Comparison of ENCODE assay signal across 31 cellular contexts in the genomic region with DNA sequence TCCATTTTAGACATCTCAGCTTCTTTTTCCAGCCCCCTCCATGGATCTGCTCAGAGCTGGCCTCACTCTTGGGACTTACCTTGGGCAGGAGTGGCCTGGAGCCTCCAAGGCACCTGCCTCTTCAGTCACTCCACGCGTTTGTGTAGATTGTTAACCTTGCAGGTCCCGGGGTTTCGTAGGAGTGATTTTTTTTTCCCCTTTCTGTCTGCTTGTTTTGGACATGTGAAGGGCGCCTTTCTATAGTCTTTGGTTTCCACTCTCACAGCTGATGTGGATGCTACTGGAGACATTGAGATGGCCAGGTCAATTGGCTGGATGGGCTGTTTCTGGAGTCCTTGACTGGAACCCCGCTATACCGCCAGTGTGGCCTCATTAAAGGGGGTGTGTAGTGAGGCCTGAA. TPM values are rescaled to one million over a fixed set of nuclear protein-coding genes. Genes with fewer than 3 reads are reported as not detected.
DNase-seq lines count a peak whose midpoint lies in the region; ATAC-seq, FAIRE-seq and TF ChIP-seq lines count a peak whose summit lies in the region.
"Had no signal": no experiment of that assay in that cellular context is flagged by ENCODE, and none has a peak within 500 bp of the region (broad histone marks: within the 10 kb centered on the region; RNA-seq: fewer than 3 reads in every experiment).

No MANE protein-coding gene starts in this region.

- H3K27me3 Mint-ChIP-seq in CD4-positive, CD25-positive, alpha-beta regulatory T cell: peaks cover 15% of the 10 kb centered on the region
- peaks cover 6% of the 10 kb centered on the region for H3K27me3 Mint-ChIP-seq in CD8-positive, alpha-beta T cell (ENCODE audit: low read depth)
- peaks cover 12% of the 10 kb centered on the region for H3K27me3 Mint-ChIP-seq in nephron (ENCODE audit: low read depth)

- no peak overlapping the region for H3K4me2 ChIP-seq in K562 (ENCODE audit: insufficient read depth, low read length)
- H3K4me2 ChIP-seq: PC-9 had no signal

- in situ Hi-C loops in K562 (cut with MboI): no loop called here

- no peaks in the 10 kb centered on the region for H3K27me3 ChIP-seq in CD4-positive, CD25-positive, alpha-beta regulatory T cell (ENCODE audit: control insufficient read depth, insufficient read depth, low read length)
- H3K27me3 ChIP-seq in CD8-positive, alpha-beta T cell (ENCODE audit: insufficient read depth, low read length): no peaks in the 10 kb centered on the region
- H3K27me3 ChIP-seq in K562 (ENCODE audit: control insufficient read depth in 2 of 2, insufficient read depth in 2 of 2, low read length in 2 of 2) (peaks cover 10 to 14% of the 10 kb centered on the region in 2 experiments; a peak in 4 of 5 replicates), left lung (no peaks in the 10 kb centered on the region)
- H3K27me3 ChIP-seq: upper lobe of left lung had no signal

- TF ChIP-seq EP300 in K562 (IDR thresholded peaks at IDR 0.05; ENCODE audit: low read length): no peak

- H3K9me3 Mint-ChIP-seq in CD4-positive, CD25-positive, alpha-beta regulatory T cell: peaks cover 0 to 3% (median 0%) of the 10 kb centered on the region in 7 donors
- no peaks in the 10 kb centered on the region for H3K9me3 Mint-ChIP-seq in CD8-positive, alpha-beta T cell
- no peaks in the 10 kb centered on the region for H3K9me3 Mint-ChIP-seq in nephron
- H3K9me3 Mint-ChIP-seq: activated B cell treated with CpG ODN at 0.5 μM for 24 hours; stimulated activated memory B cell treated with anti-CD40 and anti-IgM and Interleukin-4, amounts not matched to agents 10 μg/mL and 1 μg/mL and 100 μg/mL, for 72 hours had no signal

- WGBS in K562 (ENCODE audit: insufficient coverage, low coverage, missing lambda C conversion rate): 79% methylated on average over 7 of the region's 7 CpGs

- no peak overlapping the region for H3K4me3 ChIP-seq in CD4-positive, CD25-positive, alpha-beta regulatory T cell (ENCODE audit: low read depth, low read length)
- no peak overlapping the region for H3K4me3 ChIP-seq in CD8-positive, alpha-beta T cell (ENCODE audit: low read depth, low read length)
- H3K4me3 ChIP-seq in K562 (no peak overlapping the region), left lung (no peak overlapping the region)
- H3K4me3 ChIP-seq: PC-9, upper lobe of left lung had no signal

- H3K4me1 ChIP-seq in CD4-positive, CD25-positive, alpha-beta regulatory T cell (ENCODE audit: control insufficient read depth, insufficient read depth, low read length, poor library complexity, severe bottlenecking): peaks cover 13% of the 10 kb centered on the region
- peaks cover 16% of the 10 kb centered on the region for H3K4me1 ChIP-seq in CD8-positive, alpha-beta T cell (ENCODE audit: insufficient read depth, low read length)
- H3K4me1 ChIP-seq in K562 (replicated peaks in 1 of 2; ENCODE audit: control insufficient read depth in 2 of 2, insufficient read depth in 2 of 2, low read length in 2 of 2): peaks cover 0 to 15% of the 10 kb centered on the region in 2 experiments; a peak in 3 of 5 replicates
- H3K4me1 ChIP-seq in left lung: peaks cover 10 to 38% of the 10 kb centered on the region in 2 donors
- H3K4me1 ChIP-seq: parathyroid adenoma had no signal

- no peak for TF ChIP-seq CTCF in CD8-positive, alpha-beta T cell (IDR thresholded peaks at IDR 0.05)
- no peak for TF ChIP-seq CTCF in K562 (IDR thresholded peaks at IDR 0.05 in 2 of 3, conservative IDR thresholded peaks at IDR 0.05 in 1 of 3; ENCODE audit: insufficient read depth in 2 of 3, low read depth in 1 of 3, low read length in 3 of 3)
- TF ChIP-seq CTCF in nephron (IDR thresholded peaks at IDR 0.05; ENCODE audit: unreplicated experiment in 3 of 3): no peak
- TF ChIP-seq CTCF in left lung (IDR thresholded peaks at IDR 0.05): no peak

- peak overlapping the region; percentile 43; the same call in 1 of the 2 replicates for H2AFZ ChIP-seq in K562 (ENCODE audit: low read depth, low read length)
- H2AFZ ChIP-seq: parathyroid adenoma, PC-9 had no signal

- ATAC-seq in CD4-positive, CD25-positive, alpha-beta regulatory T cell (ENCODE audit: low read depth in 2 of 2): no peak
- ATAC-seq in CD8-positive, alpha-beta T cell: no peak
- ATAC-seq in K562: no peak
- ATAC-seq in left lung: no peak
- ATAC-seq: sciatic nerve; stimulated activated memory B cell treated with anti-CD40 and anti-IgM and Interleukin-4, amounts not matched to agents 10 μg/mL and 1 μg/mL and 100 μg/mL, for 72 hours had no signal

- TF ChIP-seq POLR2A in K562 (conservative IDR thresholded peaks at IDR 0.05): no peak

- H3K36me3 ChIP-seq in CD4-positive, CD25-positive, alpha-beta regulatory T cell (ENCODE audit: control insufficient read depth, insufficient read depth, low read length): peaks cover 7% of the 10 kb centered on the region
- H3K36me3 ChIP-seq in CD8-positive, alpha-beta T cell (ENCODE audit: insufficient read depth, low read length): peaks cover 6% of the 10 kb centered on the region
- peaks cover 17% of the 10 kb centered on the region for H3K36me3 ChIP-seq in K562 (ENCODE audit: control insufficient read depth, insufficient read depth, low read length)
- H3K36me3 ChIP-seq in left lung: peaks cover 0 to 8% of the 10 kb centered on the region in 2 donors

- peak overlapping the region; percentile 17 to 81 (median 72) for H3K4me3 Mint-ChIP-seq in CD4-positive, CD25-positive, alpha-beta regulatory T cell
- peak overlapping the region; percentile 53 for H3K4me3 Mint-ChIP-seq in CD8-positive, alpha-beta T cell
- H3K4me3 Mint-ChIP-seq in nephron: peak overlapping the region; percentile 65 to 100 (median 67)
- H3K4me3 Mint-ChIP-seq: activated B cell treated with CpG ODN at 0.5 μM for 24 hours had no signal

- intact Hi-C loops in CD8-positive, alpha-beta T cell (cut with DNase I, micrococcal nuclease): loop anchor here (2.0 kb wide), 2 partner anchors 381 to 383 kb away; a partner anchor contains a TSS
- intact Hi-C loops in K562 (cut with micrococcal nuclease) (loop anchor here (10.0 kb wide), 1 partner anchor 279 kb away; no protein-coding TSS in a partner anchor), left lung (cut with DNase I) (no loop called here)

- peaks cover 5 to 32% (median 20%) of the 10 kb centered on the region in 4 donors for H3K4me1 Mint-ChIP-seq in CD4-positive, CD25-positive, alpha-beta regulatory T cell
- peaks cover 30% of the 10 kb centered on the region for H3K4me1 Mint-ChIP-seq in CD8-positive, alpha-beta T cell (ENCODE audit: low read depth)
- H3K4me1 Mint-ChIP-seq in nephron: peaks cover 55% of the 10 kb centered on the region

- BruUV-seq in K562 (replicated peaks; lab: Mats Ljungman, UMichigan): no TSS peak

- no peaks in the 10 kb centered on the region for H4K20me1 ChIP-seq in K562 (replicated peaks; ENCODE audit: control insufficient read depth, insufficient read depth, low read length)

- H3K27ac ChIP-seq in CD4-positive, CD25-positive, alpha-beta regulatory T cell (ENCODE audit: insufficient read depth, low read length, poor library complexity, severe bottlenecking): no peak overlapping the region
- no peak overlapping the region for H3K27ac ChIP-seq in CD8-positive, alpha-beta T cell (ENCODE audit: low read depth, low read length)
- H3K27ac ChIP-seq in K562 (ENCODE audit: extremely low read depth, low read depth, low read length) (no peak overlapping the region), left lung (no peak overlapping the region)
- H3K27ac ChIP-seq: C4-2B, parathyroid adenoma, PC-9, upper lobe of left lung had no signal

- DNase-seq in CD4-positive, CD25-positive, alpha-beta regulatory T cell: no peak
- DNase-seq in CD8-positive, alpha-beta T cell: no peak
- DNase-seq in K562 (ENCODE audit: extremely low read depth in 1 of 4, low spot score in 3 of 4) (no peak), Kasumi-1 (lab: John Stamatoyannopoulos, UW) (no peak), left lung (no peak), HUDEP-2 (lab: John Stamatoyannopoulos, UW; ENCODE audit: unreplicated experiment in 76 of 76) (no peak)
- DNase-seq: activated B cell treated with CpG ODN at 0.5 μM for 24 hours; activated CD4-positive, alpha-beta T cell treated with anti-CD3 and anti-CD28 coated beads, Interleukin-2, amount 50 U/mL, for 1 hour; cerebellar nuclear complex; DMS 273 treated with DMSO at 0.1 percent for 48 hours; hypothalamus; mesendoderm; NCI-H1048; NCI-H1694; NCI-H2171; NCI-H510A treated with DMSO at 0.1 percent for 48 hours; NK-92 treated with Interleukin-12 subunit alpha and Interleukin-12 subunit beta, amount 100 ng/mL, for 24 hours; PC-9; Right ventricle myocardium superior; stimulated activated CD4-positive, alpha-beta T cell treated with anti-CD3 and anti-CD28 coated beads, Interleukin-4, amount 100 ng/mL, for 4 hours; substantia nigra; T1000; upper lobe of left lung had no signal

- no peak overlapping the region for H3K9ac ChIP-seq in K562 (ENCODE audit: insufficient read depth in 1 of 2, low read depth in 2 of 2, low read length in 2 of 2)
- H3K9ac ChIP-seq: parathyroid adenoma had no signal

- no peak for TF ChIP-seq RAD21 in K562 (CRISPR knock-in tag; conservative IDR thresholded peaks at IDR 0.05 in 1 of 2, IDR thresholded peaks at IDR 0.05 in 1 of 2)

- FAIRE-seq in K562 (lab: Jason Lieb, UNC): no peak
- FAIRE-seq: endothelial cell of umbilical vein, GM12891 had no signal

- CTCF ChIA-PET in CD8-positive, alpha-beta T cell (lab: Charles Lee): no interaction called here
- CTCF ChIA-PET in K562 (lab: Yijun Ruan, JAX; ENCODE audit: low intra/inter-chr PET ratio): no interaction called here

- no peaks in the 10 kb centered on the region for H3K9me1 ChIP-seq in K562 (ENCODE audit: control insufficient read depth, insufficient read depth, low read length)

- POLR2A ChIA-PET in CD8-positive, alpha-beta T cell (lab: Charles Lee): no interaction called here
- POLR2A ChIA-PET in K562 (lab: Yijun Ruan, JAX): interaction anchor here (1.2 kb wide), 1 partner anchor 8 kb away, joined by 3 read pairs; no protein-coding TSS in a partner anchor

- H3K36me3 Mint-ChIP-seq in CD4-positive, CD25-positive, alpha-beta regulatory T cell: no peaks in the 10 kb centered on the region
- peaks cover 15% of the 10 kb centered on the region for H3K36me3 Mint-ChIP-seq in CD8-positive, alpha-beta T cell
- H3K36me3 Mint-ChIP-seq in nephron (ENCODE audit: low read depth): peaks cover 7% of the 10 kb centered on the region
- H3K36me3 Mint-ChIP-seq: brain had no signal

- peaks cover 31% of the 10 kb centered on the region for H3K79me2 ChIP-seq in K562 (ENCODE audit: control insufficient read depth, insufficient read depth, low read length)

- peak overlapping the region in 1 of 3 donors; percentile 54 for H3K27ac Mint-ChIP-seq in CD4-positive, CD25-positive, alpha-beta regulatory T cell
- H3K27ac Mint-ChIP-seq in CD8-positive, alpha-beta T cell: no peak overlapping the region
- peak overlapping the region; percentile 63 to 83 (median 77) for H3K27ac Mint-ChIP-seq in nephron
- H3K27ac Mint-ChIP-seq: activated B cell treated with CpG ODN at 0.5 μM for 24 hours; stimulated activated memory B cell treated with anti-CD40 and anti-IgM and Interleukin-4, amounts not matched to agents 10 μg/mL and 1 μg/mL and 100 μg/mL, for 72 hours had no signal

- no peaks in the 10 kb centered on the region for H3K9me3 ChIP-seq in CD4-positive, CD25-positive, alpha-beta regulatory T cell (ENCODE audit: control insufficient read depth in 2 of 2, low read length in 2 of 2)
- H3K9me3 ChIP-seq in CD8-positive, alpha-beta T cell (ENCODE audit: low read length): no peaks in the 10 kb centered on the region
- no peaks in the 10 kb centered on the region for H3K9me3 ChIP-seq in K562 (replicated peaks; ENCODE audit: control insufficient read depth, insufficient read depth, low read depth, low read length)
- H3K9me3 ChIP-seq in left lung: no peaks in the 10 kb centered on the region
- H3K9me3 ChIP-seq: upper lobe of left lung had no signal

RNA-seq across cellular contexts. Expression of a gene that starts 2.0 kb away (rescaled TPM):
- 65.5 TPM for total RNA-seq in CD4-positive, CD25-positive, alpha-beta regulatory T cell
- polyA plus RNA-seq in CD4-positive, CD25-positive, alpha-beta regulatory T cell: 100 to 1,000 TPM; 139 to 207 (median 171) TPM
- 10 to 100 TPM; 66.2 to 71.8 TPM for total RNA-seq in CD8-positive, alpha-beta T cell
- total RNA-seq in K562 (2011; cell fraction: chromatin; rRNA removed; ENCODE audit: low replicate concordance): 91.4 and 102 TPM in 2 replicates
- total RNA-seq in K562 (2011; cell fraction: nucleolus; rRNA removed): 89.1 and 94.7 TPM in 2 replicates
- 110 and 139 TPM in 2 replicates for total RNA-seq in K562 (2011; cell fraction: nucleoplasm; rRNA removed)
- total RNA-seq in K562 (2014; rRNA removed) (351 and 360 TPM in 2 replicates), K562 (2014; rRNA removed; fragmentation: Illumina TruSeq; extraction: Trizol) (396 and 465 TPM in 2 replicates), K562 (2015; rRNA removed; fragmentation: Illumina TruSeq; extraction: Trizol) (365 and 377 TPM in 2 replicates), K562 (2021) (263 and 299 TPM in 2 replicates), left lung (100 to 1,000 TPM in 1 of 2 donors, 10 to 100 TPM in 1; 87.7 to 110 TPM)
- polyA plus RNA-seq in K562 (2011; rRNA removed) (453 and 554 TPM in 2 replicates), K562 (2014; fragmentation: Illumina TruSeq; extraction: Trizol) (373 and 453 TPM in 2 replicates), K562 (2014; fragmentation: Nextera tagmentation; extraction: Ambion mirVana) (100 to 1,000 TPM; 207 to 339 TPM), K562 (2014; rRNA removed) (390 and 400 TPM in 2 replicates)
- polyA plus RNA-seq in K562 (2011; cell fraction: cytosol; rRNA removed): 249 and 308 TPM in 2 replicates
- polyA plus RNA-seq in K562 (2011; cell fraction: nucleus; rRNA removed): 138 and 220 TPM in 2 replicates
- 229 and 275 TPM in 2 replicates for polyA plus RNA-seq in K562 (2012)
- polyA minus RNA-seq in K562 (2011; rRNA and poly(A)+ RNA removed): 703 TPM in 2 replicates
- polyA minus RNA-seq in K562 (2011; cell fraction: cytosol; rRNA and poly(A)+ RNA removed): 133 and 188 TPM in 2 replicates
- 40.4 and 84.2 TPM in 2 replicates for polyA minus RNA-seq in K562 (2011; cell fraction: nucleus; rRNA and poly(A)+ RNA removed)

RNA-seq across cellular contexts. Expression of a gene that starts 44.1 kb away (rescaled TPM):
- 41.7 TPM for total RNA-seq in CD4-positive, CD25-positive, alpha-beta regulatory T cell
- polyA plus RNA-seq in CD4-positive, CD25-positive, alpha-beta regulatory T cell: 10 to 100 TPM; 29.7 to 33.8 (median 31.6) TPM
- 10 to 100 TPM; 23.4 to 24.2 TPM for total RNA-seq in CD8-positive, alpha-beta T cell
- total RNA-seq in K562 (2011; cell fraction: chromatin; rRNA removed; ENCODE audit: low replicate concordance): 34.5 and 126 TPM in 2 replicates
- total RNA-seq in K562 (2011; cell fraction: nucleolus; rRNA removed): 139 and 151 TPM in 2 replicates
- 86.6 and 104 TPM in 2 replicates for total RNA-seq in K562 (2011; cell fraction: nucleoplasm; rRNA removed)
- total RNA-seq in K562 (2014; rRNA removed) (23.9 and 40.2 TPM in 2 replicates), K562 (2014; rRNA removed; fragmentation: Illumina TruSeq; extraction: Trizol) (7.8 and 9.9 TPM in 2 replicates), K562 (2015; rRNA removed; fragmentation: Illumina TruSeq; extraction: Trizol) (15.5 and 16.3 TPM in 2 replicates), K562 (2021) (48.3 and 56.3 TPM in 2 replicates), left lung (10 to 100 TPM; 63.6 to 65.0 TPM)
- polyA plus RNA-seq in K562 (2011; rRNA removed) (10.5 and 27.2 TPM in 2 replicates), K562 (2014; fragmentation: Illumina TruSeq; extraction: Trizol) (22.0 and 35.5 TPM in 2 replicates), K562 (2014; fragmentation: Nextera tagmentation; extraction: Ambion mirVana) (under 1 TPM; 0.36 to 0.45 TPM), K562 (2014; rRNA removed) (26.3 and 28.5 TPM in 2 replicates)
- polyA plus RNA-seq in K562 (2011; cell fraction: cytosol; rRNA removed): 21.9 and 44.0 TPM in 2 replicates
- polyA plus RNA-seq in K562 (2011; cell fraction: nucleus; rRNA removed): 38.6 and 63.9 TPM in 2 replicates
- 38.5 and 53.3 TPM in 2 replicates for polyA plus RNA-seq in K562 (2012)
- polyA minus RNA-seq in K562 (2011; rRNA and poly(A)+ RNA removed): 27.1 and 30.6 TPM in 2 replicates
- 65.7 and 89.6 TPM in 2 replicates for polyA minus RNA-seq in K562 (2011; cell fraction: cytosol; rRNA and poly(A)+ RNA removed)
- 19.0 and 32.7 TPM in 2 replicates for polyA minus RNA-seq in K562 (2011; cell fraction: nucleus; rRNA and poly(A)+ RNA removed)

Comparison
In these comparisons a context has a peak if more than half of its experiments do, and no peak if none do; other contexts are left out.
1. intact Hi-C loops: an anchor here in CD8-positive, alpha-beta T cell (2.0 kb wide) and K562 (10.0 kb wide); none called in left lung.